1 cellular context compared by ENCODE assay signal in genomic region chr9:8963882-8964281, GRCh38.
TF ChIP-seq lines count a peak whose summit lies in the region.

No MANE protein-coding gene starts in this region.

TF ChIP-seq in GM23338, 12 proteins besides CTCF, POLR2A, EP300 and RAD21 (continued from another document):
- no peak for TF ChIP-seq REST (IDR thresholded peaks at IDR 0.05; ENCODE audit: unreplicated experiment)
- no peak for TF ChIP-seq JUNB (IDR thresholded peaks at IDR 0.05; ENCODE audit: unreplicated experiment)
